ENCODE assay signal across 1 cellular context in the genomic region with DNA sequence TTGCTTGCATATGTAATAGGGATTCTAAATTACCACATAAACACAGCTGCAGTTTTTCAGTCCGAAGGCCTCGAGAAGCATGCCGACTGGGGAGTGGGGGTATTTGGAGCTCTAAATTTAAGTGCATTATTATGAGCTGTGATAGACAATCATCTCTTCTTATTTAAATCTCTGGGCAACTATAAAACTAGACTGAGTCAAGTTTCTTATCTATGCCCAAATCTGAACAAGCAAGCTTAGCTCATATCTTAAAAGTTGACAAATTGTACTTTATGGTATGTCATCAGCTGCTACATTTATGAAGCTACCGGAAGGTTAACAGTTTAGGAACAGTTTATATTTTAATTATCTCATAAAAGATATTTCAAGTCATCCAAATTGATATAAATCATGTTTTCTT.
TF ChIP-seq lines count a peak whose summit lies in the region.

No MANE protein-coding gene starts in this region.

TF ChIP-seq in HEK293, 187 proteins besides CTCF, POLR2A, EP300 and RAD21 (continued from another document):
- TF ChIP-seq, protein P1, sequence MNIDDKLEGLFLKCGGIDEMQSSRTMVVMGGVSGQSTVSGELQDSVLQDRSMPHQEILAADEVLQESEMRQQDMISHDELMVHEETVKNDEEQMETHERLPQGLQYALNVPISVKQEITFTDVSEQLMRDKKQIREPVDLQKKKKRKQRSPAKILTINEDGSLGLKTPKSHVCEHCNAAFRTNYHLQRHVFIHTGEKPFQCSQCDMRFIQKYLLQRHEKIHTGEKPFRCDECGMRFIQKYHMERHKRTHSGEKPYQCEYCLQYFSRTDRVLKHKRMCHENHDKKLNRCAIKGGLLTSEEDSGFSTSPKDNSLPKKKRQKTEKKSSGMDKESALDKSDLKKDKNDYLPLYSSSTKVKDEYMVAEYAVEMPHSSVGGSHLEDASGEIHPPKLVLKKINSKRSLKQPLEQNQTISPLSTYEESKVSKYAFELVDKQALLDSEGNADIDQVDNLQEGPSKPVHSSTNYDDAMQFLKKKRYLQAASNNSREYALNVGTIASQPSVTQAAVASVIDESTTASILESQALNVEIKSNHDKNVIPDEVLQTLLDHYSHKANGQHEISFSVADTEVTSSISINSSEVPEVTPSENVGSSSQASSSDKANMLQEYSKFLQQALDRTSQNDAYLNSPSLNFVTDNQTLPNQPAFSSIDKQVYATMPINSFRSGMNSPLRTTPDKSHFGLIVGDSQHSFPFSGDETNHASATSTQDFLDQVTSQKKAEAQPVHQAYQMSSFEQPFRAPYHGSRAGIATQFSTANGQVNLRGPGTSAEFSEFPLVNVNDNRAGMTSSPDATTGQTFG (tag by site-specific recombination; IDR thresholded peaks at IDR 0.05; ENCODE audit: borderline replicate concordance), result no peak
- TF ChIP-seq FEZF1 (tag by site-specific recombination; IDR thresholded peaks at IDR 0.05), result peak; percentile 56; the same call in 1 of the 2 replicates
- TF ChIP-seq TSHZ1 (tag by site-specific recombination; IDR thresholded peaks at IDR 0.05; ENCODE audit: borderline replicate concordance), result no peak
- TF ChIP-seq ZNF133 (tag by site-specific recombination; IDR thresholded peaks at IDR 0.05), result no peak
- TF ChIP-seq, protein P2, sequence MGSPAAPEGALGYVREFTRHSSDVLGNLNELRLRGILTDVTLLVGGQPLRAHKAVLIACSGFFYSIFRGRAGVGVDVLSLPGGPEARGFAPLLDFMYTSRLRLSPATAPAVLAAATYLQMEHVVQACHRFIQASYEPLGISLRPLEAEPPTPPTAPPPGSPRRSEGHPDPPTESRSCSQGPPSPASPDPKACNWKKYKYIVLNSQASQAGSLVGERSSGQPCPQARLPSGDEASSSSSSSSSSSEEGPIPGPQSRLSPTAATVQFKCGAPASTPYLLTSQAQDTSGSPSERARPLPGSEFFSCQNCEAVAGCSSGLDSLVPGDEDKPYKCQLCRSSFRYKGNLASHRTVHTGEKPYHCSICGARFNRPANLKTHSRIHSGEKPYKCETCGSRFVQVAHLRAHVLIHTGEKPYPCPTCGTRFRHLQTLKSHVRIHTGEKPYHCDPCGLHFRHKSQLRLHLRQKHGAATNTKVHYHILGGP (tag by site-specific recombination; IDR thresholded peaks at IDR 0.05), result peak; percentile 67
- no peak for TF ChIP-seq ZNF114 (tag by site-specific recombination; IDR thresholded peaks at IDR 0.05)
- no peak for TF ChIP-seq ZNF670 (tag by site-specific recombination; IDR thresholded peaks at IDR 0.05; ENCODE audit: low read depth)
- TF ChIP-seq ZNF521 (tag by site-specific recombination; IDR thresholded peaks at IDR 0.05), result no peak
- no peak for TF ChIP-seq ZNF548 (tag by site-specific recombination; IDR thresholded peaks at IDR 0.05)
- TF ChIP-seq ZNF558 (tag by site-specific recombination; IDR thresholded peaks at IDR 0.05), result no peak
- no peak for TF ChIP-seq ZNF16 (tag by site-specific recombination; IDR thresholded peaks at IDR 0.05; ENCODE audit: low read depth)
- TF ChIP-seq HOXC10 (CRISPR knock-in tag; IDR thresholded peaks at IDR 0.05), result no peak
- TF ChIP-seq PRDM2 (tag by site-specific recombination; IDR thresholded peaks at IDR 0.05; ENCODE audit: borderline replicate concordance), result no peak
- no peak for TF ChIP-seq ZNF426 (tag by site-specific recombination; IDR thresholded peaks at IDR 0.05)
- TF ChIP-seq GLI2 (tag by site-specific recombination; IDR thresholded peaks at IDR 0.05; ENCODE audit: borderline replicate concordance, low read depth), result peak; percentile 45
- TF ChIP-seq ZNF404 (tag by site-specific recombination; IDR thresholded peaks at IDR 0.05), result no peak
- TF ChIP-seq ZNF266 (tag by site-specific recombination; IDR thresholded peaks at IDR 0.05; ENCODE audit: low read depth), result no peak
- TF ChIP-seq KLF7 (tag by site-specific recombination; IDR thresholded peaks at IDR 0.05; ENCODE audit: borderline replicate concordance), result no peak
- TF ChIP-seq ZNF214 (tag by site-specific recombination; IDR thresholded peaks at IDR 0.05; ENCODE audit: borderline replicate concordance), result no peak
- no peak for TF ChIP-seq ZIC2 (tag by site-specific recombination; IDR thresholded peaks at IDR 0.05)
- TF ChIP-seq ZNF473 (tag by site-specific recombination; IDR thresholded peaks at IDR 0.05), result no peak
- no peak; the same call in 1 of the 2 replicates for TF ChIP-seq ZNF555 (tag by site-specific recombination; conservative IDR thresholded peaks at IDR 0.05)
- peak; percentile 28; the same call in 1 of the 2 replicates for TF ChIP-seq ZNF335 (tag by site-specific recombination; conservative IDR thresholded peaks at IDR 0.05)
